ENCODE assay signal across 1 cellular context in the genomic region with DNA sequence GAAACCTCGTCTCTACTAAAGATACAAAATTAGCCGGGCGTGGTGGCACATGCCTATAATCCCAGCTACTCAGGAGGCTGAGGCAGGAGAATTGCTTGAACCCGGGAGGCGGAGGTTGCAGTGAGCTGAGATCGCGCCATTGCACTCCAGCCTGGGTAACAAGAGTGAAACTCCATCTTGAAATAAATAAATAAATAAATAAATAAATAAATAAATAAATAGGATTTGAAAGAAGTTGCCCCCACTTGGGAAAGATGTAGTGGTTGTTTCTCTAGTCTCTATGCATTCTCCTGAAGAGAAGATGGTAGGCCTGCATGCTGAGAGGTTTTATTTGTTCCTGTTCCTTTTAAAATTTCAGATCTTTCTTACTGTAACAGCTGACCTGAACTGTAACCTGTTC. TPM values are rescaled to one million over a fixed set of nuclear protein-coding genes. Genes with fewer than 3 reads are reported as not detected.
"Had no signal": no experiment of that assay in that cellular context is flagged by ENCODE, and none has a peak within 500 bp of the region (broad histone marks: within the 10 kb centered on the region; RNA-seq: fewer than 3 reads in every experiment).

No MANE protein-coding gene starts in this region.

RNA-seq across cellular contexts. Expression of a gene that starts 9.3 kb away (rescaled TPM):
- total RNA-seq: neural crest cell had no signal
